ENCODE assay signal across 25 cellular contexts in the genomic region with DNA sequence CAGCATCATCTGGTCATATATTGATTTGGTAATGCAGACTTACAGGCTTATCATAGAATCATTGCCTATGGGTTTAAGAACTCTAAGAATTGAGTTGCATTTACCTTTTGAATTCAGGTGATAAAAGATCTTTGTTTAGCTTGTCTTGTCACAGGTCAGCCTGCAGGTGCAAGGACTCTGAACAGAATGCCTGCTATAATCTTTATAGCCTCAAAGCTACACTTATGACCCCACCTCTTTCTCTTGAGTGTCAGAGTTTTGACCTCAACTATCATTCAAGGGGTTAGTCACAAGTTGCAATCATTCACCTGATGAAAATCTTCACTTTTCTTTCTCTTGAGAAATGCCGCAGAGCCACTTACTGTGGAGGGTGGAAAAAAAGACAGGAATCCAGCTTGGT.
"Had no signal": no experiment of that assay in that cellular context is flagged by ENCODE, and none has a peak within 500 bp of the region (broad histone marks: within the 10 kb centered on the region; RNA-seq: fewer than 3 reads in every experiment).

No MANE protein-coding gene starts in this region.

- H3K4me1 Mint-ChIP-seq: activated CD4-positive, alpha-beta T cell treated with anti-CD3 and anti-CD28 coated beads, Interleukin-2, amount 10 ng/mL, durations not matched to agents 7 days and 5 days; activated naive CD4-positive, alpha-beta T cell treated with anti-CD3 and anti-CD28 coated beads, Interleukin-2, amount 10 ng/mL, durations not matched to agents 7 days and 5 days; activated T-helper 17 cell treated with anti-CD3 and anti-CD28 coated beads, Interleukin-2, amount 50 U/mL, for 72 hours had no signal

- ATAC-seq: activated T-cell treated with anti-CD3 and anti-CD28 coated beads, Interleukin-2, amount 50 U/mL, for 4 hours; activated T-helper 17 cell treated with anti-CD3 and anti-CD28 coated beads, Interleukin-2, amount 50 U/mL, for 72 hours; T-cell had no signal

- H3K27me3 Mint-ChIP-seq: activated CD4-positive, alpha-beta memory T cell treated with anti-CD3 and anti-CD28 coated beads for 36 hours; activated CD4-positive, alpha-beta T cell treated with anti-CD3 and anti-CD28 coated beads, Interleukin-2, amount 10 ng/mL, durations not matched to agents 7 days and 5 days; activated naive CD4-positive, alpha-beta T cell treated with anti-CD3 and anti-CD28 coated beads, Interleukin-2, amount 10 ng/mL, durations not matched to agents 7 days and 5 days; activated naive CD8-positive, alpha-beta T cell treated with anti-CD3 and anti-CD28 coated beads for 36 hours; activated T-helper 17 cell treated with anti-CD3 and anti-CD28 coated beads, Interleukin-2, amount 50 U/mL, for 72 hours; T-cell had no signal

- H3K27ac Mint-ChIP-seq: activated CD4-positive, alpha-beta memory T cell treated with anti-CD3 and anti-CD28 coated beads for 36 hours; activated CD4-positive, alpha-beta T cell treated with anti-CD3 and anti-CD28 coated beads, Interleukin-2, amount 10 ng/mL, durations not matched to agents 7 days and 5 days; activated naive CD4-positive, alpha-beta T cell treated with anti-CD3 and anti-CD28 coated beads, Interleukin-2, amount 10 ng/mL, durations not matched to agents 7 days and 5 days; activated naive CD8-positive, alpha-beta T cell treated with anti-CD3 and anti-CD28 coated beads for 36 hours; activated T-helper 17 cell treated with anti-CD3 and anti-CD28 coated beads, Interleukin-2, amount 50 U/mL, for 72 hours; T-cell had no signal

- H3K27me3 ChIP-seq: brain microvascular endothelial cell, cardiac muscle cell had no signal

- H3K9me3 Mint-ChIP-seq: activated CD4-positive, alpha-beta memory T cell treated with anti-CD3 and anti-CD28 coated beads for 36 hours; activated CD4-positive, alpha-beta T cell treated with anti-CD3 and anti-CD28 coated beads, Interleukin-2, amount 10 ng/mL, durations not matched to agents 7 days and 5 days; activated naive CD4-positive, alpha-beta T cell treated with anti-CD3 and anti-CD28 coated beads, Interleukin-2, amount 10 ng/mL, durations not matched to agents 7 days and 5 days; activated naive CD8-positive, alpha-beta T cell treated with anti-CD3 and anti-CD28 coated beads for 36 hours; activated T-cell treated with anti-CD3 and anti-CD28 coated beads, Interleukin-2, amount 50 U/mL, for 4 hours; activated T-helper 17 cell treated with anti-CD3 and anti-CD28 coated beads, Interleukin-2, amount 50 U/mL, for 72 hours; T-cell had no signal

- FAIRE-seq: TTC549 had no signal

- DNase-seq: activated CD4-positive, alpha-beta memory T cell treated with anti-CD3 and anti-CD28 coated beads for 36 hours; activated CD4-positive, alpha-beta T cell treated with anti-CD3 and anti-CD28 coated beads, Interleukin-2, amount 10 ng/mL, durations not matched to agents 7 days and 5 days; activated CD4-positive, CD25-positive, alpha-beta regulatory T cell; activated CD8-positive, alpha-beta memory T cell treated with anti-CD3 and anti-CD28 coated beads for 24 hours; activated gamma-delta T cell; activated naive CD4-positive, alpha-beta T cell treated with anti-CD3 and anti-CD28 coated beads, Interleukin-2, amount 10 ng/mL, durations not matched to agents 7 days and 5 days; activated naive CD8-positive, alpha-beta T cell treated with anti-CD3 and anti-CD28 coated beads for 36 hours; activated T-cell treated with anti-CD3 and anti-CD28 coated beads, Interleukin-2, amount 50 U/mL, for 4 hours; brain microvascular endothelial cell; NCI-H1092; NCI-H1417 treated with DMSO at 0.1 percent for 48 hours; NCI-H1694; NCI-H2029; NCI-H2107; NCI-H2171 treated with DMSO at 0.1 percent for 48 hours; NCI-H226; NCI-H526; NCI-H82; T-cell; T-helper 2 cell; T1000 had no signal

- H3K4me3 Mint-ChIP-seq: activated CD4-positive, alpha-beta memory T cell treated with anti-CD3 and anti-CD28 coated beads for 36 hours; activated CD4-positive, alpha-beta T cell treated with anti-CD3 and anti-CD28 coated beads, Interleukin-2, amount 10 ng/mL, durations not matched to agents 7 days and 5 days; activated naive CD4-positive, alpha-beta T cell treated with anti-CD3 and anti-CD28 coated beads, Interleukin-2, amount 10 ng/mL, durations not matched to agents 7 days and 5 days; activated naive CD8-positive, alpha-beta T cell treated with anti-CD3 and anti-CD28 coated beads for 36 hours; activated T-cell treated with anti-CD3 and anti-CD28 coated beads, Interleukin-2, amount 50 U/mL, for 4 hours; activated T-helper 17 cell treated with anti-CD3 and anti-CD28 coated beads, Interleukin-2, amount 50 U/mL, for 72 hours; T-cell had no signal

- H3K4me3 ChIP-seq: cardiac muscle cell, SK-N-MC had no signal

- H3K27ac ChIP-seq: brain microvascular endothelial cell, cardiac muscle cell, SK-N-MC had no signal
